Comparison of ENCODE assay signal across 23 cellular contexts in genomic region chr13:57932071-57932470, GRCh38.
"Had no signal": no experiment of that assay in that cellular context is flagged by ENCODE, and none has a peak within 500 bp of the region (broad histone marks: within the 10 kb centered on the region; RNA-seq: fewer than 3 reads in every experiment).

No MANE protein-coding gene starts in this region.

- DNase-seq: activated CD4-positive, alpha-beta memory T cell treated with anti-CD3 and anti-CD28 coated beads for 36 hours; activated CD4-positive, alpha-beta T cell treated with anti-CD3 and anti-CD28 coated beads for 36 hours; activated CD4-positive, alpha-beta T cell treated with anti-CD3 and anti-CD28 coated beads, Interleukin-2, amount 10 ng/mL, durations not matched to agents 24 days and 14 days; activated CD4-positive, CD25-positive, alpha-beta regulatory T cell; activated CD4-positive, CD25-positive, alpha-beta regulatory T cell treated with anti-CD3 and anti-CD28 coated beads, Interleukin-2, amount 50 U/mL, for 72 hours; activated CD8-positive, alpha-beta memory T cell treated with anti-CD3 and anti-CD28 coated beads, Interleukin-2, amount 10 ng/mL, durations not matched to agents 7 days and 5 days; activated CD8-positive, alpha-beta memory T cell treated with anti-CD3 and anti-CD28 coated beads, Interleukin-2, amount 50 U/mL, for 4 hours; activated CD8-positive, alpha-beta T cell treated with anti-CD3 and anti-CD28 coated beads, Interleukin-2, amount 10 ng/mL, durations not matched to agents 7 days and 5 days; activated gamma-delta T cell; activated naive CD4-positive, alpha-beta T cell; activated naive CD4-positive, alpha-beta T cell treated with anti-CD3 and anti-CD28 coated beads, Interleukin-2, amount 10 ng/mL, durations not matched to agents 7 days and 5 days; activated T-cell treated with anti-CD3 and anti-CD28 coated beads, Interleukin-2, amount 50 U/mL, for 1 hour; activated T-cell treated with anti-CD3 and anti-CD28 coated beads, Interleukin-2, amount 50 U/mL, for 48 hours; amniotic stem cell; anterior cingulate cortex; brain microvascular endothelial cell; colonic mucosa; effector CD8-positive, alpha-beta T cell; esophagus squamous epithelium; foreskin melanocyte; heart right ventricle; T-helper 2 cell had no signal

- ATAC-seq: activated CD4-positive, alpha-beta T cell treated with anti-CD3 and anti-CD28 coated beads for 36 hours; activated CD8-positive, alpha-beta memory T cell treated with anti-CD3 and anti-CD28 coated beads, Interleukin-2, amount 10 ng/mL, durations not matched to agents 7 days and 5 days; activated CD8-positive, alpha-beta T cell treated with anti-CD3 and anti-CD28 coated beads, Interleukin-2, amount 10 ng/mL, durations not matched to agents 7 days and 5 days; gastroesophageal sphincter; heart right ventricle had no signal
